Comparison of ENCODE assay signal across 8 cellular contexts in genomic region chr4:108492816-108493595, GRCh38.
DNase-seq lines count a peak whose midpoint lies in the region; ATAC-seq, FAIRE-seq and TF ChIP-seq lines count a peak whose summit lies in the region.

No MANE protein-coding gene starts in this region.

- TF ChIP-seq POLR2A in K562 (conservative IDR thresholded peaks at IDR 0.05) (no peak), ovary (IDR thresholded peaks at IDR 0.05) (no peak)

- H3K9me3 Mint-ChIP-seq in progenitor cell of endocrine pancreas (ENCODE audit: low read depth) = peaks cover 20% of the 10 kb centered on the region

- no peak overlapping the region for H3K27ac Mint-ChIP-seq in progenitor cell of endocrine pancreas

- no peaks in the 10 kb centered on the region for H3K79me2 ChIP-seq in K562 (ENCODE audit: control insufficient read depth, insufficient read depth, low read length)

- in situ Hi-C loops in K562 (cut with MboI) = no loop called here

- peak in 1 of 2 experiments; percentile 60; a peak in 2 of 4 replicates for TF ChIP-seq RAD21 in K562 (CRISPR knock-in tag; conservative IDR thresholded peaks at IDR 0.05 in 1 of 2, IDR thresholded peaks at IDR 0.05 in 1 of 2)

- H3K27me3 Mint-ChIP-seq in progenitor cell of endocrine pancreas = peaks cover 6% of the 10 kb centered on the region

- ATAC-seq in GM18867 (IDR thresholded peaks at IDR 0.05; ENCODE audit: unreplicated experiment) = peak; percentile 86
- ATAC-seq in K562 = peak; percentile 88
- ATAC-seq in GM21381 (IDR thresholded peaks at IDR 0.05; ENCODE audit: unreplicated experiment) = no peak

- no peak overlapping the region for H3K27ac ChIP-seq in K562 (ENCODE audit: extremely low read depth, low read depth, low read length)
- H3K27ac ChIP-seq in ovary = no peak overlapping the region
- no peak overlapping the region for H3K27ac ChIP-seq in substantia nigra (ENCODE audit: low read depth, low read length, poor library complexity, severe bottlenecking)

- H3K4me1 Mint-ChIP-seq in progenitor cell of endocrine pancreas (ENCODE audit: low read depth) = peaks cover 5% of the 10 kb centered on the region

- no peak overlapping the region for H3K9ac ChIP-seq in K562 (ENCODE audit: insufficient read depth in 1 of 2, low read depth in 2 of 2, low read length in 2 of 2)

- no peak overlapping the region for H3K4me3 Mint-ChIP-seq in progenitor cell of endocrine pancreas (ENCODE audit: low read depth)

- CTCF ChIA-PET in K562 (lab: Yijun Ruan, JAX; ENCODE audit: low intra/inter-chr PET ratio) = no interaction called here

- H4K20me1 ChIP-seq in K562 (replicated peaks; ENCODE audit: control insufficient read depth, insufficient read depth, low read length) = no peaks in the 10 kb centered on the region

- H2AFZ ChIP-seq in K562 (ENCODE audit: low read depth, low read length) = no peak overlapping the region

- no peaks in the 10 kb centered on the region for H3K36me3 ChIP-seq in K562 (ENCODE audit: control insufficient read depth, insufficient read depth, low read length)
- H3K36me3 ChIP-seq in ovary = no peaks in the 10 kb centered on the region

- FAIRE-seq in K562 (lab: Jason Lieb, UNC) = no peak

- no peak for TF ChIP-seq EP300 in K562 (IDR thresholded peaks at IDR 0.05; ENCODE audit: low read length)
- no peak for TF ChIP-seq EP300 in ovary (IDR thresholded peaks at IDR 0.05)

- WGBS in K562 (ENCODE audit: insufficient coverage, low coverage, missing lambda C conversion rate) = 10% methylated on average over 4 of the region's 4 CpGs
- 53 to 59% (median 57%) methylated on average over 4 of the region's 4 CpGs for WGBS in ovary, 3 donors

- no peak overlapping the region for H3K4me2 ChIP-seq in K562 (ENCODE audit: insufficient read depth, low read length)

- intact Hi-C loops in K562 (cut with micrococcal nuclease) (no loop called here), ovary (cut with DNase I) (no loop called here)

- TF ChIP-seq CTCF in K562 (IDR thresholded peaks at IDR 0.05 in 2 of 3, conservative IDR thresholded peaks at IDR 0.05 in 1 of 3; ENCODE audit: insufficient read depth in 2 of 3, low read depth in 1 of 3, low read length in 3 of 3) (peak; percentile 28 to 45 (median 42)), progenitor cell of endocrine pancreas (IDR thresholded peaks at IDR 0.05; ENCODE audit: unreplicated experiment) (peak; percentile 60), ovary (IDR thresholded peaks at IDR 0.05) (no peak)

- no peak overlapping the region for H3K4me3 ChIP-seq in K562
- no peak overlapping the region for H3K4me3 ChIP-seq in ovary

- no TSS peak for BruUV-seq in K562 (replicated peaks; lab: Mats Ljungman, UMichigan)

- peak; percentile 57 for DNase-seq in NCI-H69 (lab: John Stamatoyannopoulos, UW)
- DNase-seq in K562 (ENCODE audit: extremely low read depth in 1 of 4, low spot score in 3 of 4) = peak in 3 of 4 experiments; percentile 7 to 34 (median 12)
- DNase-seq in progenitor cell of endocrine pancreas (ENCODE audit: low spot score, unreplicated experiment) = peak; percentile 15
- no peak for DNase-seq in GM19238 (ENCODE audit: insufficient read length, low spot score)
- no peak for DNase-seq in ovary
- no peak for DNase-seq in substantia nigra (lab: John Stamatoyannopoulos, UW)

- H3K9me3 ChIP-seq in K562 (replicated peaks; ENCODE audit: control insufficient read depth, insufficient read depth, low read depth, low read length) (peaks cover 2% of the 10 kb centered on the region; the same call in 1 of the 2 replicates), ovary (no peaks in the 10 kb centered on the region)

- POLR2A ChIA-PET in K562 (lab: Yijun Ruan, JAX) = interaction anchor here (0.9 kb wide), 1 partner anchor 13 kb away, joined by 4 read pairs; no protein-coding TSS in a partner anchor

- H3K27me3 ChIP-seq in K562 (ENCODE audit: control insufficient read depth in 2 of 2, insufficient read depth in 2 of 2, low read length in 2 of 2) = no peaks in the 10 kb centered on the region
- no peaks in the 10 kb centered on the region for H3K27me3 ChIP-seq in ovary

- H3K9me1 ChIP-seq in K562 (ENCODE audit: control insufficient read depth, insufficient read depth, low read length) = no peaks in the 10 kb centered on the region

- peaks cover 2% of the 10 kb centered on the region for H3K36me3 Mint-ChIP-seq in progenitor cell of endocrine pancreas (ENCODE audit: insufficient read depth)

- no peaks in the 10 kb centered on the region for H3K4me1 ChIP-seq in K562 (replicated peaks in 1 of 2; ENCODE audit: control insufficient read depth in 2 of 2, insufficient read depth in 2 of 2, low read length in 2 of 2)
- no peaks in the 10 kb centered on the region for H3K4me1 ChIP-seq in ovary (ENCODE audit: insufficient read depth)

TF ChIP-seq in K562, 482 proteins besides CTCF, POLR2A, EP300 and RAD21:
- TF ChIP-seq ZNF644 (tag; IDR thresholded peaks at IDR 0.05; ENCODE audit: low read depth) = no peak
- no peak for TF ChIP-seq HDAC3 (IDR thresholded peaks at IDR 0.05; ENCODE audit: borderline replicate concordance, partially characterized antibody)
- 0 out of 2 replicates have a peak, but pooled peaks have one; percentile 17 for TF ChIP-seq SMC3 (conservative IDR thresholded peaks at IDR 0.05; ENCODE audit: insufficient read depth, low read depth, low read length)

Comparison
In these comparisons a context has a peak if more than half of its experiments do, and no peak if none do; other contexts are left out.
1. DNase-seq: peak in NCI-H69 (single experiment), K562 (3 of 4) and progenitor cell of endocrine pancreas (single experiment); none in GM19238 (single experiment), ovary (0 of 5) and substantia nigra (0 of 49).
2. CTCF ChIP-seq: peak in K562 (3 of 3) and progenitor cell of endocrine pancreas (single experiment); none in ovary (0 of 3).